Comparison of ENCODE assay signal across 16 cellular contexts in genomic region chr7:34982371-34983019, GRCh38.
"Had no signal": no experiment of that assay in that cellular context is flagged by ENCODE, and none has a peak within 500 bp of the region (broad histone marks: within the 10 kb centered on the region; RNA-seq: fewer than 3 reads in every experiment).

No MANE protein-coding gene starts in this region.

- DNase-seq: activated CD4-positive, alpha-beta T cell treated with anti-CD3 and anti-CD28 coated beads, Interleukin-2, amount 50 U/mL, for 48 hours; activated naive CD4-positive, alpha-beta T cell treated with anti-CD3 and anti-CD28 coated beads, Interleukin-2, amount 10 ng/mL, durations not matched to agents 7 days and 5 days; dermis blood vessel endothelial cell; effector memory CD8-positive, alpha-beta T cell; foreskin melanocyte; head of caudate nucleus; immature natural killer cell; ovary; sigmoid colon; spleen; stimulated activated naive CD8-positive, alpha-beta T cell treated with anti-CD3 and anti-CD28 coated beads, Interleukin-15, amount 100 ng/mL, for 72 hours had no signal

- H3K9ac ChIP-seq: neural progenitor cell had no signal

- H3K4me2 ChIP-seq: neural progenitor cell had no signal

- ATAC-seq: effector memory CD8-positive, alpha-beta T cell; stimulated activated naive CD8-positive, alpha-beta T cell treated with anti-CD3 and anti-CD28 coated beads, Interleukin-15, amount 100 ng/mL, for 72 hours had no signal

- H3K36me3 ChIP-seq: neural progenitor cell, ovary, sigmoid colon had no signal

- H3K4me1 ChIP-seq: neural progenitor cell, sigmoid colon, spleen had no signal

- FAIRE-seq: astrocyte, bronchial epithelial cell had no signal

- H3K9me3 ChIP-seq: ovary, sigmoid colon, spleen had no signal

- H3K27ac ChIP-seq: epithelial cell of prostate, neural progenitor cell, ovary, sigmoid colon, spleen, VCaP had no signal

- H3K4me3 ChIP-seq: neural progenitor cell, ovary, sigmoid colon, spleen had no signal

- H3K27me3 ChIP-seq: neural progenitor cell, ovary, sigmoid colon, spleen had no signal
